In the genomic region with DNA sequence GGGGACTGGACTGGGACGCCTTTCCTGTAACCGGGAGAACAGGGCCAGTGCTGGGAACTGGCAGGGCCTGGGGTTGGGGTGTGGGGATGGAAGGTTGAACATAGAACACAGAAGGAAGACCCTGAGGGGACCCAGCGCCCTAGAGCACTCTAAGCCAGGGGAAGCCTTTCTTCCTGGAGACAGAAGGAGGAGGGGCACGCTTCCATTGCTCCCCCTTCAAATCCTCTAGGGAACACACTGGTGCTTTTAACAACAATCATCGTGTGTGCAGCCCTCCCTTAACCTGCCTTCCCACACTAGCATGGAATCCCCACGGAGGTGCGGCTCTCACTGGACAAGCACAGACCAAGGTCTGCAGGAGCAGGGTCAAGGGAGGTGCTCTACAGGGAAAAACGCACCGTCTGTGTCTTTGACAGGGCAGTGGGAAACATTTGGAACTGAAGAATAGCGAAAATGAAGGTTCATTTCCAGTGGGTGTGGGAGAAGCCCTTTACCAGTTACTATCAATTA, we compare ENCODE assay signal across 21 cellular contexts.
A peak's percentile ranks its signal among the peaks of the same experiment; 100 is the strongest.
DNase-seq lines count a peak whose midpoint lies in the region; ATAC-seq, FAIRE-seq and TF ChIP-seq lines count a peak whose summit lies in the region.
"Had no signal": no experiment of that assay in that cellular context is flagged by ENCODE, and none has a peak within 500 bp of the region (broad histone marks: within the 10 kb centered on the region; RNA-seq: fewer than 3 reads in every experiment).

No MANE protein-coding gene starts in this region.

- H3K27ac Mint-ChIP-seq in GM23338 = peak overlapping the region; percentile 57; the same call in 1 of the 2 replicates
- no peak overlapping the region for H3K27ac Mint-ChIP-seq in activated CD8-positive, alpha-beta T cell treated with anti-CD3 and anti-CD28 coated beads, Interleukin-2, amount 10 ng/mL, durations not matched to agents 7 days and 5 days
- H3K27ac Mint-ChIP-seq: CD14-positive monocyte had no signal

- no peaks in the 10 kb centered on the region for H3K9me3 ChIP-seq in keratinocyte (ENCODE audit: control insufficient read depth, low read depth, low read length)
- no peaks in the 10 kb centered on the region for H3K9me3 ChIP-seq in gastrocnemius medialis
- H3K9me3 ChIP-seq: MG63, tibial artery had no signal

- peaks cover 10% of the 10 kb centered on the region; the same call in 2 of the 3 replicates for H3K36me3 Mint-ChIP-seq in GM23338 (ENCODE audit: low read depth)
- H3K36me3 Mint-ChIP-seq in activated CD8-positive, alpha-beta T cell treated with anti-CD3 and anti-CD28 coated beads, Interleukin-2, amount 10 ng/mL, durations not matched to agents 7 days and 5 days (ENCODE audit: low read depth) = no peaks in the 10 kb centered on the region
- H3K36me3 Mint-ChIP-seq: CD14-positive monocyte had no signal

- intact Hi-C loops in gastrocnemius medialis (cut with DNase I; ENCODE audit: low total_unique reads) = no loop called here

- no peaks in the 10 kb centered on the region for H3K36me3 ChIP-seq in GM23338 (ENCODE audit: insufficient read depth)
- no peaks in the 10 kb centered on the region for H3K36me3 ChIP-seq in keratinocyte (ENCODE audit: control insufficient read depth in 2 of 2, extremely low read depth in 1 of 2, insufficient read depth in 2 of 2, low read length in 2 of 2)
- no peaks in the 10 kb centered on the region for H3K36me3 ChIP-seq in gastrocnemius medialis
- H3K36me3 ChIP-seq: MG63, tibial artery had no signal

- H3K9me2 ChIP-seq in GM23338 (ENCODE audit: insufficient read depth) = 0 out of 2 replicates have a peak, but pooled peaks cover 6% of the 10 kb centered on the region

- dilution Hi-C loops in keratinocyte (cut with MboI; ENCODE audit: extremely low pct_ligation_motif_present, low sequenced_read_pairs) = no loop called here

- CTCF ChIA-PET in activated CD8-positive, alpha-beta T cell treated with anti-CD3 and anti-CD28 coated beads, Interleukin-2, amount 10 ng/mL, durations not matched to agents 7 days and 5 days (lab: Charles Lee) = no interaction called here

- H3K4me3 Mint-ChIP-seq in GM23338 = no peak overlapping the region
- H3K4me3 Mint-ChIP-seq in activated CD8-positive, alpha-beta T cell treated with anti-CD3 and anti-CD28 coated beads, Interleukin-2, amount 10 ng/mL, durations not matched to agents 7 days and 5 days = no peak overlapping the region

- no peaks in the 10 kb centered on the region for H3K9me1 ChIP-seq in keratinocyte (ENCODE audit: control insufficient read depth, extremely low read depth, insufficient read depth, low read length)

- peak overlapping the region; percentile 83 for H2AFZ ChIP-seq in GM23338
- peak overlapping the region; percentile 67 for H2AFZ ChIP-seq in keratinocyte (ENCODE audit: control insufficient read depth, low read length)
- H2AFZ ChIP-seq: GM23248 had no signal

- H3K4me2 ChIP-seq in GM23338 (peak overlapping the region; percentile 67), keratinocyte (ENCODE audit: control insufficient read depth, extremely low read depth, insufficient read depth, low read depth, low read length) (peak overlapping the region; percentile 49)

- peaks cover 7% of the 10 kb centered on the region for H3K27me3 Mint-ChIP-seq in GM23338 (ENCODE audit: insufficient read depth, low read depth, poor library complexity)
- H3K27me3 Mint-ChIP-seq in activated CD8-positive, alpha-beta T cell treated with anti-CD3 and anti-CD28 coated beads, Interleukin-2, amount 10 ng/mL, durations not matched to agents 7 days and 5 days (ENCODE audit: low read depth) = peaks cover 11% of the 10 kb centered on the region

- FAIRE-seq in keratinocyte (lab: Jason Lieb, UNC) = no peak
- FAIRE-seq: TTC549 had no signal

- in situ Hi-C loops in gastrocnemius medialis (cut with MboI; ENCODE audit: low sequenced_read_pairs in 4 of 4) = no loop called here

- H3K27ac ChIP-seq in GM23338 (ENCODE audit: low read depth) (no peak overlapping the region), coronary artery (peak overlapping the region in 1 of 2 donors; percentile 38), keratinocyte (ENCODE audit: control insufficient read depth, insufficient read depth, low read length) (no peak overlapping the region), gastrocnemius medialis (peak overlapping the region; percentile 38 to 61 (median 48))
- H3K27ac ChIP-seq: GM23248, RWPE1, tibial artery had no signal

- DNase-seq in GM23338 (ENCODE audit: low spot score) (no peak), coronary artery (ENCODE audit: low spot score) (no peak), keratinocyte (ENCODE audit: low read depth, low spot score) (no peak), gastrocnemius medialis (no peak), GM10266 (ENCODE audit: extremely low spot score) (no peak)
- no peak for DNase-seq in activated CD8-positive, alpha-beta T cell treated with anti-CD3 and anti-CD28 coated beads, Interleukin-2, amount 10 ng/mL, durations not matched to agents 7 days and 5 days
- DNase-seq: ACHN; activated CD4-positive, alpha-beta T cell treated with anti-CD3 and anti-CD28 coated beads for 48 hours; activated CD8-positive, alpha-beta memory T cell treated with anti-CD3 and anti-CD28 coated beads, Interleukin-2, amount 50 U/mL, for 48 hours; DMS153; GM23248; kidney glomerular epithelial cell; MG63; NCI-H1694 treated with DMSO at 0.1 percent for 48 hours; stimulated activated CD4-positive, alpha-beta T cell treated with anti-CD3 and anti-CD28 coated beads, Interleukin-4, amount 100 ng/mL, for 4 hours; tibial artery had no signal

- H3K4me1 Mint-ChIP-seq in GM23338 = peaks cover 61% of the 10 kb centered on the region
- no peaks in the 10 kb centered on the region for H3K4me1 Mint-ChIP-seq in activated CD8-positive, alpha-beta T cell treated with anti-CD3 and anti-CD28 coated beads, Interleukin-2, amount 10 ng/mL, durations not matched to agents 7 days and 5 days (ENCODE audit: low read depth)
- H3K4me1 Mint-ChIP-seq: CD14-positive monocyte had no signal

- H3K27me3 ChIP-seq in GM23338 (ENCODE audit: insufficient read depth) (no peaks in the 10 kb centered on the region), keratinocyte (ENCODE audit: control insufficient read depth, extremely low read depth, insufficient read depth, low read length) (no peaks in the 10 kb centered on the region), gastrocnemius medialis (no peaks in the 10 kb centered on the region)
- H3K27me3 ChIP-seq: MG63, tibial artery had no signal

- H4K20me1 ChIP-seq in GM23338 (replicated peaks; ENCODE audit: insufficient read depth) (no peaks in the 10 kb centered on the region), keratinocyte (ENCODE audit: control insufficient read depth, extremely low read depth, insufficient read depth, low read length) (no peaks in the 10 kb centered on the region)

- H3K4me1 ChIP-seq in GM23338 (ENCODE audit: insufficient read depth) = peaks cover 52% of the 10 kb centered on the region
- H3K4me1 ChIP-seq in keratinocyte (ENCODE audit: control insufficient read depth, extremely low read depth, insufficient read depth, low read length) = peaks cover 26% of the 10 kb centered on the region
- H3K4me1 ChIP-seq in gastrocnemius medialis = peaks cover 37 to 40% of the 10 kb centered on the region in 2 donors

- H3K79me2 ChIP-seq in GM23338 (replicated peaks; ENCODE audit: insufficient read depth) = no peaks in the 10 kb centered on the region
- H3K79me2 ChIP-seq in keratinocyte (ENCODE audit: control insufficient read depth, insufficient read depth, low read length) = no peaks in the 10 kb centered on the region

- no peak overlapping the region for H3K9ac ChIP-seq in keratinocyte (ENCODE audit: control insufficient read depth, extremely low read depth, insufficient read depth, low read length)
- H3K9ac ChIP-seq: GM23248 had no signal

- ATAC-seq in GM23338 = no peak; the same call in 2 of the 3 replicates
- ATAC-seq in gastrocnemius medialis = peak; percentile 25 to 39
- no peak for ATAC-seq in activated CD8-positive, alpha-beta T cell treated with anti-CD3 and anti-CD28 coated beads, Interleukin-2, amount 10 ng/mL, durations not matched to agents 7 days and 5 days
- no peak for ATAC-seq in GM21423 (IDR thresholded peaks at IDR 0.05; ENCODE audit: unreplicated experiment)
- ATAC-seq in GM19397 (IDR thresholded peaks at IDR 0.05; ENCODE audit: unreplicated experiment) = no peak

- POLR2A ChIA-PET in activated CD8-positive, alpha-beta T cell treated with anti-CD3 and anti-CD28 coated beads, Interleukin-2, amount 10 ng/mL, durations not matched to agents 7 days and 5 days (lab: Charles Lee) = no interaction called here

- TF ChIP-seq CTCF in GM23338 (conservative IDR thresholded peaks at IDR 0.05; ENCODE audit: low read depth in 2 of 2) (no peak), coronary artery (IDR thresholded peaks at IDR 0.05) (no peak), keratinocyte (optimal IDR thresholded peaks at IDR 0.05 in 1 of 3, IDR thresholded peaks at IDR 0.05 in 1 of 3, conservative IDR thresholded peaks at IDR 0.05 in 1 of 3; ENCODE audit: extremely low read depth in 1 of 3, insufficient read depth in 2 of 3, low read length in 3 of 3) (no peak), gastrocnemius medialis (IDR thresholded peaks at IDR 0.05 in 4 of 5, conservative IDR thresholded peaks at IDR 0.05 in 1 of 5) (no peak), GM10266 (IDR thresholded peaks at IDR 0.05; ENCODE audit: control insufficient read depth, insufficient read depth, low read depth, missing control alignments) (no peak)

- 0 out of 2 replicates have a peak, but pooled peaks cover 2% of the 10 kb centered on the region for H3F3A ChIP-seq in GM23338 (replicated peaks; ENCODE audit: low read depth)

- 0 out of 3 replicates have a peak, but pooled peaks cover 7% of the 10 kb centered on the region for H3K9me3 Mint-ChIP-seq in GM23338
- no peaks in the 10 kb centered on the region for H3K9me3 Mint-ChIP-seq in activated CD8-positive, alpha-beta T cell treated with anti-CD3 and anti-CD28 coated beads, Interleukin-2, amount 10 ng/mL, durations not matched to agents 7 days and 5 days (ENCODE audit: insufficient read depth)

- H3K4me3 ChIP-seq in GM23338 = no peak overlapping the region
- peak overlapping the region; percentile 11 for H3K4me3 ChIP-seq in coronary artery
- peak overlapping the region in 1 of 3 experiments; percentile 9 for H3K4me3 ChIP-seq in keratinocyte (ENCODE audit: control insufficient read depth in 2 of 3, extremely low read depth in 1 of 3, insufficient read depth in 2 of 3, low read depth in 1 of 3, low read length in 3 of 3)
- H3K4me3 ChIP-seq in gastrocnemius medialis = no peak overlapping the region
- H3K4me3 ChIP-seq: GM23248, MG63, tibial artery had no signal

- no peak for TF ChIP-seq POLR2A in gastrocnemius medialis (IDR thresholded peaks at IDR 0.05)

TF ChIP-seq in GM23338, 12 proteins besides CTCF, POLR2A, EP300 and RAD21 (continues in another document):
- TF ChIP-seq NANOG (IDR thresholded peaks at IDR 0.05; ENCODE audit: borderline replicate concordance) (no peak), CREB1 (CRISPR knock-in tag; IDR thresholded peaks at IDR 0.05; ENCODE audit: low read depth) (no peak), EZH2phosphoT487 (IDR thresholded peaks at IDR 0.05; ENCODE audit: unreplicated experiment) (no peak)

Comparison
In these comparisons a context has a peak if more than half of its experiments do, and no peak if none do; other contexts are left out.
1. ATAC-seq: peak in gastrocnemius medialis (2 of 2); none in GM23338 (single experiment), activated CD8-positive, alpha-beta T cell treated with anti-CD3 and anti-CD28 coated beads, Interleukin-2, amount 10 ng/mL, durations not matched to agents 7 days and 5 days (single experiment), GM21423 (single experiment) and GM19397 (single experiment).
2. H3K27ac ChIP-seq: peak in gastrocnemius medialis (4 of 4); none in GM23338 (single experiment) and keratinocyte (single experiment).